24 cellular contexts compared by ENCODE assay signal in genomic region chrX:135170877-135171519, GRCh38. TPM values are rescaled to one million over a fixed set of nuclear protein-coding genes. Genes with fewer than 3 reads are reported as not detected.
"Had no signal": no experiment of that assay in that cellular context is flagged by ENCODE, and none has a peak within 500 bp of the region (broad histone marks: within the 10 kb centered on the region; RNA-seq: fewer than 3 reads in every experiment).

Gene CT55, minus strand, starts transcription at chrX:135171398. Its CDS starts 227 bp downstream, at chrX:135171171.

- H3K27ac ChIP-seq: ascending aorta, breast epithelium, epithelial cell of prostate, heart left ventricle, lower lobe of right lung, right atrium auricular region, tibial artery had no signal

- ATAC-seq: heart left ventricle; left colon; lower lobe of right lung; stimulated activated naive B cell treated with anti-CD40 and anti-IgM and Interleukin-4, amounts not matched to agents 10 μg/mL and 1 μg/mL and 100 μg/mL, for 72 hours had no signal

- H3K36me3 ChIP-seq: ascending aorta, breast epithelium, heart left ventricle, lower lobe of right lung, right atrium auricular region, tibial artery had no signal

- H3K9me3 ChIP-seq: ascending aorta, breast epithelium, heart left ventricle, lower lobe of right lung, right atrium auricular region, tibial artery had no signal

- H3K4me3 ChIP-seq: ascending aorta, breast epithelium, heart left ventricle, lower lobe of right lung, right atrium auricular region, tibial artery had no signal

- FAIRE-seq: frontal cortex, islet of Langerhans, urothelium cell line had no signal

- DNase-seq: activated CD4-positive, alpha-beta T cell treated with anti-CD3 and anti-CD28 coated beads for 1 hour; activated CD4-positive, alpha-beta T cell treated with anti-CD3 and anti-CD28 coated beads, Interleukin-2, amount 50 U/mL, for 48 hours; activated naive CD4-positive, alpha-beta T cell treated with anti-CD3 and anti-CD28 coated beads, Interleukin-2, amount 10 ng/mL, durations not matched to agents 7 days and 5 days; activated T-cell treated with anti-CD3 and anti-CD28 coated beads, Interleukin-2, amount 50 U/mL, for 1 hour; cerebellar nuclear complex; effector memory CD4-positive, alpha-beta T cell; heart left ventricle; left colon; lower lobe of right lung; nephron progenitor cell; occipital lobe; stimulated activated CD4-positive, alpha-beta T cell treated with anti-CD3 and anti-CD28 coated beads, Interleukin-2, amount 100 ng/mL, for 48 hours; stimulated activated naive B cell treated with anti-CD40 and anti-IgM and Interleukin-4, amounts not matched to agents 10 μg/mL and 1 μg/mL and 100 μg/mL, for 72 hours; tibial artery had no signal

- H3K4me1 ChIP-seq: ascending aorta, breast epithelium, heart left ventricle, lower lobe of right lung, right atrium auricular region, tibial artery had no signal

- H3K27me3 ChIP-seq: ascending aorta, right atrium auricular region, tibial artery had no signal

RNA-seq across cellular contexts. Expression of gene CT55, which starts in this region (rescaled TPM):
- total RNA-seq: ascending aorta, breast epithelium, fibroblast of lung, frontal cortex, heart left ventricle, left colon, lower lobe of right lung, occipital lobe, progenitor cell of endocrine pancreas, right atrium auricular region, skeletal muscle tissue had no signal
- polyA plus RNA-seq: fibroblast of lung, heart left ventricle had no signal
